ENCODE assay signal across 15 cellular contexts in genomic region chr7:11237742-11238141, GRCh38.
DNase-seq lines count a peak whose midpoint lies in the region; ATAC-seq, FAIRE-seq and TF ChIP-seq lines count a peak whose summit lies in the region.
"Had no signal": no experiment of that assay in that cellular context is flagged by ENCODE, and none has a peak within 500 bp of the region (broad histone marks: within the 10 kb centered on the region; RNA-seq: fewer than 3 reads in every experiment).

No MANE protein-coding gene starts in this region.

- H3K27me3 Mint-ChIP-seq in activated CD8-positive, alpha-beta T cell treated with anti-CD3 and anti-CD28 coated beads for 36 hours, result peaks cover 2% of the 10 kb centered on the region
- H3K27me3 Mint-ChIP-seq: stimulated activated naive CD8-positive, alpha-beta T cell treated with anti-CD3 and anti-CD28 coated beads, Interleukin-15, amount 100 ng/mL, for 72 hours had no signal

- H3K27ac ChIP-seq in foreskin keratinocyte, result no peak overlapping the region
- H3K27ac ChIP-seq in psoas muscle, result no peak overlapping the region
- H3K27ac ChIP-seq: WERI-Rb-1 had no signal

- H3K36me3 ChIP-seq in psoas muscle (ENCODE audit: insufficient read depth in 1 of 2, low read depth in 1 of 2), result no peaks in the 10 kb centered on the region
- H3K36me3 ChIP-seq: WERI-Rb-1 had no signal

- POLR2A ChIA-PET in activated CD8-positive, alpha-beta T cell treated with anti-CD3 and anti-CD28 coated beads for 36 hours (lab: Charles Lee), result no interaction called here

- H3K4me3 ChIP-seq in psoas muscle, result peak overlapping the region; percentile 40

- intact Hi-C loops in psoas muscle (cut with DNase I), result no loop called here
- intact Hi-C loops in activated CD8-positive, alpha-beta T cell treated with anti-CD3 and anti-CD28 coated beads for 36 hours (cut with micrococcal nuclease), result no loop called here

- H3K27me3 ChIP-seq in foreskin keratinocyte, result no peaks in the 10 kb centered on the region
- H3K27me3 ChIP-seq in psoas muscle (ENCODE audit: insufficient read depth in 3 of 3, low read length in 2 of 3), result no peaks in the 10 kb centered on the region

- peak; percentile 9 for DNase-seq in H54 (ENCODE audit: insufficient read length, low spot score)
- peak; percentile 86 for DNase-seq in NCI-H69 (lab: John Stamatoyannopoulos, UW)
- DNase-seq in foreskin keratinocyte, result no peak
- DNase-seq in psoas muscle, result no peak
- no peak for DNase-seq in activated CD8-positive, alpha-beta T cell treated with anti-CD3 and anti-CD28 coated beads for 36 hours
- DNase-seq in DMS114 treated with DMSO at 0.1 percent for 48 hours (lab: John Stamatoyannopoulos, UW; ENCODE audit: unreplicated experiment), result no peak
- DNase-seq: activated T-cell treated with anti-CD3 and anti-CD28 coated beads, Interleukin-2, amount 50 U/mL, for 72 hours; Caco-2; NCI-H446; Right ventricle myocardium superior; stimulated activated CD4-positive, alpha-beta T cell treated with anti-CD3 and anti-CD28 coated beads, Interleukin-2, amount 100 ng/mL, for 48 hours; stimulated activated naive CD8-positive, alpha-beta T cell treated with anti-CD3 and anti-CD28 coated beads, Interleukin-15, amount 100 ng/mL, for 72 hours; WERI-Rb-1 had no signal

- peak; percentile 74 for FAIRE-seq in H54 (lab: Jason Lieb, UNC)

- no peak for TF ChIP-seq CTCF in foreskin keratinocyte (conservative IDR thresholded peaks at IDR 0.05)
- no peak for TF ChIP-seq CTCF in psoas muscle (IDR thresholded peaks at IDR 0.05)
- TF ChIP-seq CTCF in activated CD8-positive, alpha-beta T cell treated with anti-CD3 and anti-CD28 coated beads for 36 hours (IDR thresholded peaks at IDR 0.05), result no peak

- no peak overlapping the region for H3K4me3 Mint-ChIP-seq in activated CD8-positive, alpha-beta T cell treated with anti-CD3 and anti-CD28 coated beads for 36 hours
- H3K4me3 Mint-ChIP-seq: activated T-cell treated with anti-CD3 and anti-CD28 coated beads, Interleukin-2, amount 50 U/mL, for 72 hours; stimulated activated naive CD8-positive, alpha-beta T cell treated with anti-CD3 and anti-CD28 coated beads, Interleukin-15, amount 100 ng/mL, for 72 hours had no signal

- 31 to 53% (median 45%) methylated on average over 7 of the region's 7 CpGs for WGBS in psoas muscle, 3 donors

- TF ChIP-seq POLR2A in H54 (IDR thresholded peaks at IDR 0.05; ENCODE audit: low read depth, low read length), result no peak

- no peak overlapping the region for H3K27ac Mint-ChIP-seq in activated CD8-positive, alpha-beta T cell treated with anti-CD3 and anti-CD28 coated beads for 36 hours
- H3K27ac Mint-ChIP-seq: activated T-cell treated with anti-CD3 and anti-CD28 coated beads, Interleukin-2, amount 50 U/mL, for 72 hours had no signal

- peak; percentile 52 for ATAC-seq in foreskin keratinocyte
- no peak for ATAC-seq in psoas muscle
- ATAC-seq in GM18907 (IDR thresholded peaks at IDR 0.05; ENCODE audit: unreplicated experiment), result no peak
- no peak for ATAC-seq in SK-N-SH treated with all-trans-retinoic acid at 6 μM for 48 hours
- ATAC-seq in activated CD8-positive, alpha-beta T cell treated with anti-CD3 and anti-CD28 coated beads for 36 hours, result no peak
- ATAC-seq: activated T-cell treated with anti-CD3 and anti-CD28 coated beads, Interleukin-2, amount 50 U/mL, for 72 hours; stimulated activated naive CD8-positive, alpha-beta T cell treated with anti-CD3 and anti-CD28 coated beads, Interleukin-15, amount 100 ng/mL, for 72 hours had no signal

- H3K9me3 ChIP-seq in psoas muscle, result no peaks in the 10 kb centered on the region
- H3K9me3 ChIP-seq: Caco-2 had no signal

- CTCF ChIA-PET in activated CD8-positive, alpha-beta T cell treated with anti-CD3 and anti-CD28 coated beads for 36 hours (lab: Charles Lee), result interaction anchor here (1.1 kb wide), 1 partner anchor 10 kb away, joined by 3 read pairs; no protein-coding TSS in a partner anchor

- H3K4me1 Mint-ChIP-seq in activated CD8-positive, alpha-beta T cell treated with anti-CD3 and anti-CD28 coated beads for 36 hours (ENCODE audit: low read depth), result no peaks in the 10 kb centered on the region
- H3K4me1 Mint-ChIP-seq: stimulated activated naive CD8-positive, alpha-beta T cell treated with anti-CD3 and anti-CD28 coated beads, Interleukin-15, amount 100 ng/mL, for 72 hours had no signal

- H3K9me3 Mint-ChIP-seq in activated CD8-positive, alpha-beta T cell treated with anti-CD3 and anti-CD28 coated beads for 36 hours, result no peaks in the 10 kb centered on the region
- H3K9me3 Mint-ChIP-seq: activated T-cell treated with anti-CD3 and anti-CD28 coated beads, Interleukin-2, amount 50 U/mL, for 72 hours; stimulated activated naive CD8-positive, alpha-beta T cell treated with anti-CD3 and anti-CD28 coated beads, Interleukin-15, amount 100 ng/mL, for 72 hours had no signal

- H3K36me3 Mint-ChIP-seq in activated CD8-positive, alpha-beta T cell treated with anti-CD3 and anti-CD28 coated beads for 36 hours (ENCODE audit: low read depth), result no peaks in the 10 kb centered on the region

- H3K4me1 ChIP-seq in foreskin keratinocyte (no peaks in the 10 kb centered on the region), psoas muscle (no peaks in the 10 kb centered on the region)
- H3K4me1 ChIP-seq: Caco-2 had no signal

TF ChIP-seq in SK-N-SH treated with all-trans-retinoic acid at 6 μM for 48 hours, 23 proteins besides CTCF, POLR2A, EP300 and RAD21:
- TF ChIP-seq TSHZ2 (CRISPR knock-in tag; IDR thresholded peaks at IDR 0.05) (no peak), ZNF565 (CRISPR knock-in tag; conservative IDR thresholded peaks at IDR 0.05; ENCODE audit: low read depth) (no peak), BACH2 (CRISPR knock-in tag; IDR thresholded peaks at IDR 0.05; ENCODE audit: borderline replicate concordance) (no peak), OSR1 (CRISPR knock-in tag; IDR thresholded peaks at IDR 0.05) (no peak), TOX (CRISPR knock-in tag; IDR thresholded peaks at IDR 0.05; ENCODE audit: borderline replicate concordance) (no peak), CSDC2 (CRISPR knock-in tag; IDR thresholded peaks at IDR 0.05) (no peak), CSRNP3 (CRISPR knock-in tag; IDR thresholded peaks at IDR 0.05) (no peak), ARNTL (CRISPR knock-in tag; IDR thresholded peaks at IDR 0.05; ENCODE audit: borderline replicate concordance, low read depth) (no peak), ZFP3 (CRISPR knock-in tag; IDR thresholded peaks at IDR 0.05) (no peak), POU6F1 (CRISPR knock-in tag; IDR thresholded peaks at IDR 0.05; ENCODE audit: borderline replicate concordance, low read depth) (no peak), GLIS3 (CRISPR knock-in tag; IDR thresholded peaks at IDR 0.05) (no peak), ZNF70 (CRISPR knock-in tag; IDR thresholded peaks at IDR 0.05) (no peak), RARB (CRISPR knock-in tag; IDR thresholded peaks at IDR 0.05) (no peak), PPARA (CRISPR knock-in tag; IDR thresholded peaks at IDR 0.05; ENCODE audit: borderline replicate concordance) (no peak), ISL1 (CRISPR knock-in tag; IDR thresholded peaks at IDR 0.05) (no peak), ESRRG (CRISPR knock-in tag; IDR thresholded peaks at IDR 0.05) (no peak)

Comparison
In these comparisons a context has a peak if more than half of its experiments do, and no peak if none do; other contexts are left out.
1. DNase-seq: peak in H54 (single experiment) and NCI-H69 (single experiment); none in foreskin keratinocyte (0 of 2), psoas muscle (0 of 2), activated CD8-positive, alpha-beta T cell treated with anti-CD3 and anti-CD28 coated beads for 36 hours (single experiment) and DMS114 treated with DMSO at 0.1 percent for 48 hours (single experiment).